Comparison of ENCODE assay signal across 7 cellular contexts in the genomic region with DNA sequence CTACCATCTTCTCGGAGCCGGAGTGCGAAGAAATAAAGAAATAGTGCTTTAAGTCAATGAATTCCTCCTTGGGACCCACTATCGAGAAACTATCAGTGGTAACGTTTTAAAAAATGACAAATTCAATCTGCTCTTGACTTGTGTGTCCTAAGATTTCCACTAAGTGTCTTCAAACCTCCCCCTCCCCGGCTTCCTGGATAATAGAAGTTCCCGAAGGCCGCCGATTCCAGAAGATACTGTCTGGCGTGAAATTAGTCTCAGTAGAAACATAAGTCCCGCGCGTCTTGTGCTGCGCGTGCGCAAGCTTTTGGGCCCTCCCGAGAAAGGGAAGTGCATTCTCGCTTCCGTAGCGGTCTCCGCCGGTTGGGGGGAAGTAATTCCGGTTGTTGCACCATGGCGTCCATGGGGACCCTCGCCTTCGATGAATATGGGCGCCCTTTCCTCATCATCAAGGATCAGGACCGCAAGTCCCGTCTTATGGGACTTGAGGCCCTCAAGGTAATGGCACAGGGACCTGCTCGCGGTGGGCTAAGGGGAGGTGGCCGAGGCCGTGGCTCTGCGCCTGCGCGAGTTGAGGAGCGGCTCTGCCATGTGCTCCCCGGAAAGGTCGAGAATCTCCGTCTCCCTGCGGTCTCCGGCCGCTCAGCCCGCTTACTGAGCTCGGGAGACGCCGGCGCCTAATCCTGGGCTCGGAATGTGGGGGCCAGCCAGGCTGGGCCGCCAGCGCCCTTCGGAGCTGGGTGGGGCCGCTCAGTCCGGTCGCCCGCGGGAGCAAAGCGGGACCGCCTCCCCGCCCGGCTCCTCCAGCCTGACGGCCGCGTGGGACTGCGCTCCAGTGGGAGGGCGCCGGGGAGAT.
A peak's percentile ranks its signal among the peaks of the same experiment; 100 is the strongest.
DNase-seq lines count a peak whose midpoint lies in the region; ATAC-seq and TF ChIP-seq lines count a peak whose summit lies in the region.

CCT5 (plus strand) TSS at position 333 of the 856 bp plus-strand sequence; CDS start at position 394, 61 bp downstream.

- TF ChIP-seq CTCF in astrocyte of the spinal cord (IDR thresholded peaks at IDR 0.05; ENCODE audit: low read depth, low read length) (no peak), retinal pigment epithelial cell (conservative IDR thresholded peaks at IDR 0.05; ENCODE audit: low read depth, low read length) (no peak)

- in situ Hi-C loops in astrocyte of the spinal cord (cut with HindIII; ENCODE audit: low sequenced_read_pairs) = no loop called here

- DNase-seq in NCI-H2081 (lab: John Stamatoyannopoulos, UW) = peak; percentile 100
- peak; percentile 76 for DNase-seq in T1000 (lab: John Stamatoyannopoulos, UW)
- DNase-seq in astrocyte of the spinal cord (ENCODE audit: low read depth, low spot score) = peak; percentile 99
- DNase-seq in hypothalamus (lab: John Stamatoyannopoulos, UW) = peak; percentile 68 to 97 (median 84)
- DNase-seq in retinal pigment epithelial cell (ENCODE audit: low read depth) = peak; percentile 95

- H3K4me3 ChIP-seq in astrocyte of the spinal cord (ENCODE audit: low read depth, low read length) (peak within 1 kb of the TSS; percentile 87), retinal pigment epithelial cell (ENCODE audit: low read length) (peak within 1 kb of the TSS; percentile 72)

- ATAC-seq in GM18508 (IDR thresholded peaks at IDR 0.05; ENCODE audit: insufficient read depth, unreplicated experiment) = peak; percentile 76
- peak; percentile 86 for ATAC-seq in HG03025 (IDR thresholded peaks at IDR 0.05; ENCODE audit: low FRiP score, unreplicated experiment)

Comparison
In these comparisons a context has a peak if more than half of its experiments do, and no peak if none do; other contexts are left out.
1. Peak in every context shown above with its lines: DNase-seq, ATAC-seq and H3K4me3 ChIP-seq.